1 cellular context compared by ENCODE assay signal in genomic region chr19:747432-748273, GRCh38.
TF ChIP-seq lines count a peak whose summit lies in the region.

No MANE protein-coding gene starts in this region.

TF ChIP-seq in HepG2, 621 proteins besides CTCF, POLR2A, EP300 and RAD21:
- TF ChIP-seq, protein P1, sequence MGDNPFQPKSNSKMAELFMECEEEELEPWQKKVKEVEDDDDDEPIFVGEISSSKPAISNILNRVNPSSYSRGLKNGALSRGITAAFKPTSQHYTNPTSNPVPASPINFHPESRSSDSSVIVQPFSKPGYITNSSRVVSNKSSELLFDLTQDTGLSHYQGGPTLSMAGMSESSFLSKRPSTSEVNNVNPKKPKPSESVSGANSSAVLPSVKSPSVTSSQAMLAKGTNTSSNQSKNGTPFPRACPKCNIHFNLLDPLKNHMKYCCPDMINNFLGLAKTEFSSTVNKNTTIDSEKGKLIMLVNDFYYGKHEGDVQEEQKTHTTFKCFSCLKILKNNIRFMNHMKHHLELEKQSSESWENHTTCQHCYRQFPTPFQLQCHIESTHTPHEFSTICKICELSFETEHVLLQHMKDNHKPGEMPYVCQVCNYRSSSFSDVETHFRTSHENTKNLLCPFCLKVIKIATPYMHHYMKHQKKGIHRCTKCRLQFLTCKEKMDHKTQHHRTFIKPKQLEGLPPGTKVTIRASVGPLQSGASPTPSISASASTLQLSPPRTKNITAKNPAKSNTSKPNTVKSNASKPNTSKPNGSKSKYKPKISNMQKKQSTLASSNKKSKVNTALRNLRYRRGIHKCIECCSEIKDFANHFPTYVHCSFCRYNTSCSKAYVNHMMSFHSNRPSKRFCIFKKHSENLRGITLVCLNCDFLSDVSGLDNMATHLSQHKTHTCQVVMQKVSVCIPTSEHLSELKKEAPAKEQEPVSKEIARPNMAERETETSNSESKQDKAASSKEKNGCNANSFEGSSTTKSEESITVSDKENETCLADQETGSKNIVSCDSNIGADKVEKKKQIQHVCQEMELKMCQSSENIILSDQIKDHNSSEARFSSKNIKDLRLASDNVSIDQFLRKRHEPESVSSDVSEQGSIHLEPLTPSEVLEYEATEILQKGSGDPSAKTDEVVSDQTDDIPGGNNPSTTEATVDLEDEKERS (CRISPR knock-in tag; IDR thresholded peaks at IDR 0.05) = 0 out of 2 replicates have a peak, but pooled peaks have one; percentile 34
- TF ChIP-seq ZFP90 (CRISPR knock-in tag; IDR thresholded peaks at IDR 0.05; ENCODE audit: borderline replicate concordance) (peak; percentile 100), ZNF615 (CRISPR knock-in tag; IDR thresholded peaks at IDR 0.05; ENCODE audit: borderline replicate concordance) (no peak), AHR (CRISPR knock-in tag; IDR thresholded peaks at IDR 0.05) (no peak), ZNF691 (CRISPR knock-in tag; IDR thresholded peaks at IDR 0.05; ENCODE audit: borderline replicate concordance, low read depth) (no peak), ZMYM3 (CRISPR knock-in tag; IDR thresholded peaks at IDR 0.05) (no peak)
TF ChIP-seq in HepG2: peak in this region for 2.
